ENCODE assay signal across 18 cellular contexts in the genomic region with DNA sequence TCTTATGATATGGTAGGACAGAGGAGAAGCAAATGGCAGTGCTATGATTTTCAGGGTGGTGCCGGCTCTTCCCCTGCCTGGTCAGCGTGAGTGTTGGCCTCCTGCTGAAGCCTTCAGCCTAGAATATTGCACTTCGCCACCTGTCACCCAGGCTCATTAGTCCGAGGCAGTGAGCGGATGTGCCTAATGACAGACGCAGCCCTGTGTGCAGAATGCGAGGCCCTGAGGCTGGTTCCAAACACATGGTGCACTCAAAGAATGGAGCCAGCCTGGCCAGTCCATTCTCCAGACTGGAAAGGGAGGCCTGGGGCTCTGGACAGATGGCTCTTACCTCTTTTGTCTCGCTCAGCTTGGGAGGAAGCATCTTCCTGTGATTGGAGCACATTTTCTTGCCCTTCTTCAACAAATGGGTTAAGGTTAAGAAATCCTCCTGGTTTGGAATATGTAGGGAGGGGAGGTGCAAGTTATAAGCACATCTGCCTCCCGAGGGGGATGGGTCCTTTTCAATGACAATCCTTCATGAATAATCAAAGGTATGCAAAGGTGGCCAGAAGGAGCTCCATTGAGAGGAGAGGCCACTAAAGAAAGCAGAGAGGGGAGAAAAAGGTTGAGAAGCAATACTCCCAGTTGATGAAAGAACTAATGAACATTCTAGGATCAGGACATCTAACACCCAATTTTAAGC. TPM values are rescaled to one million over a fixed set of nuclear protein-coding genes. Genes with fewer than 3 reads are reported as not detected.
"Had no signal": no experiment of that assay in that cellular context is flagged by ENCODE, and none has a peak within 500 bp of the region (broad histone marks: within the 10 kb centered on the region; RNA-seq: fewer than 3 reads in every experiment).

No MANE protein-coding gene starts in this region.

- H3K27ac ChIP-seq: body of pancreas, left lung, right lobe of liver had no signal

- H3K4me1 Mint-ChIP-seq: activated B cell treated with CpG ODN at 0.5 μM for 24 hours; activated naive CD4-positive, alpha-beta T cell treated with anti-CD3 and anti-CD28 coated beads, Interleukin-2, amount 50 U/mL, for 24 hours; naive thymus-derived CD8-positive, alpha-beta T cell had no signal

- H3K36me3 Mint-ChIP-seq: activated naive CD4-positive, alpha-beta T cell treated with anti-CD3 and anti-CD28 coated beads, Interleukin-2, amount 50 U/mL, for 24 hours; naive thymus-derived CD8-positive, alpha-beta T cell had no signal

- H3K9me3 ChIP-seq: body of pancreas, left lung, mucosa of descending colon, right lobe of liver had no signal

- H3K9me3 Mint-ChIP-seq: activated B cell treated with CpG ODN at 0.5 μM for 24 hours; activated naive CD4-positive, alpha-beta T cell treated with anti-CD3 and anti-CD28 coated beads, Interleukin-2, amount 50 U/mL, for 24 hours; dendritic cell treated with granulocyte-macrophage colony-stimulating factor and Interleukin-4, amounts not matched to agents 40 ng/mL and 50 ng/mL, for 4 days; effector memory CD8-positive, alpha-beta T cell; naive thymus-derived CD8-positive, alpha-beta T cell had no signal

- DNase-seq: activated B cell treated with CpG ODN at 0.5 μM for 24 hours; activated CD4-positive, alpha-beta T cell treated with anti-CD3 and anti-CD28 coated beads, Interleukin-2, amount 50 U/mL, for 1 hour; body of pancreas; central memory CD4-positive, alpha-beta T cell; effector memory CD8-positive, alpha-beta T cell; erythroblast; islet precursor cell; left lung; mucosa of descending colon; naive thymus-derived CD8-positive, alpha-beta T cell; posterior cingulate gyrus; right lobe of liver; stimulated activated CD4-positive, alpha-beta T cell treated with anti-CD3 and anti-CD28 coated beads, Interleukin-2, amount 100 ng/mL, for 24 hours; stimulated activated naive CD4-positive, alpha-beta T cell; T-helper 1 cell; trophoblast cell had no signal

- H3K27ac Mint-ChIP-seq: activated B cell treated with CpG ODN at 0.5 μM for 24 hours; activated naive CD4-positive, alpha-beta T cell treated with anti-CD3 and anti-CD28 coated beads, Interleukin-2, amount 50 U/mL, for 24 hours; effector memory CD8-positive, alpha-beta T cell; naive thymus-derived CD8-positive, alpha-beta T cell had no signal

- H3K36me3 ChIP-seq: left lung, right lobe of liver had no signal

- H3K4me3 Mint-ChIP-seq: activated B cell treated with CpG ODN at 0.5 μM for 24 hours; activated naive CD4-positive, alpha-beta T cell treated with anti-CD3 and anti-CD28 coated beads, Interleukin-2, amount 50 U/mL, for 24 hours; dendritic cell treated with granulocyte-macrophage colony-stimulating factor and Interleukin-4, amounts not matched to agents 40 ng/mL and 50 ng/mL, for 4 days; effector memory CD8-positive, alpha-beta T cell; naive thymus-derived CD8-positive, alpha-beta T cell had no signal

- H3K4me3 ChIP-seq: body of pancreas, left lung, mucosa of descending colon, right lobe of liver had no signal

- ATAC-seq: body of pancreas; effector memory CD8-positive, alpha-beta T cell; left lung; mucosa of descending colon; naive thymus-derived CD8-positive, alpha-beta T cell; right lobe of liver had no signal

- H3K4me1 ChIP-seq: body of pancreas, left lung, right lobe of liver had no signal

- H3K27me3 ChIP-seq: body of pancreas, left lung, right lobe of liver had no signal

RNA-seq across cellular contexts. Expression of a gene that starts 39.7 kb away (rescaled TPM):
- total RNA-seq: activated B cell treated with CpG ODN at 0.5 μM for 24 hours; naive thymus-derived CD8-positive, alpha-beta T cell had no signal
- polyA plus RNA-seq: naive thymus-derived CD8-positive, alpha-beta T cell had no signal
